In genomic region chr1:171485375-171486047, GRCh38 we compare ENCODE assay signal across 8 cellular contexts. TPM values are rescaled to one million over a fixed set of nuclear protein-coding genes. Genes with fewer than 3 reads are reported as not detected.
A peak's percentile ranks its signal among the peaks of the same experiment; 100 is the strongest.
DNase-seq lines count a peak whose midpoint lies in the region; ATAC-seq, FAIRE-seq and TF ChIP-seq lines count a peak whose summit lies in the region.

PRRC2C (plus strand) TSS chr1:171485530; CDS start chr1:171512089, 26,559 bp downstream.

- peak; percentile 95 for DNase-seq in NCI-H1105 (lab: John Stamatoyannopoulos, UW)
- DNase-seq in activated naive CD8-positive, alpha-beta T cell treated with anti-CD3 and anti-CD28 coated beads, Interleukin-2, amount 50 U/mL, for 16 hours (ENCODE audit: low read depth, low spot score) = peak; percentile 84
- DNase-seq in Right ventricle myocardium inferior (ENCODE audit: missing footprints) = peak; percentile 98
- DNase-seq in pancreas = peak; percentile 95 to 98 (median 97)
- peak; percentile 96 for DNase-seq in tibial nerve (ENCODE audit: low spot score in 2 of 2)

- H3K27ac ChIP-seq in SU-DHL-6 (ENCODE audit: low read depth, low read length) (peak within 1 kb of the TSS; percentile 82), pancreas (peak within 1 kb of the TSS; percentile 89 to 99 (median 96)), tibial nerve (peak within 1 kb of the TSS; percentile 97 to 100 (median 98))

- H3K9me3 ChIP-seq in SU-DHL-6 (ENCODE audit: insufficient read depth, low read length) = no peaks in the 10 kb centered on the region
- no peaks in the 10 kb centered on the region for H3K9me3 ChIP-seq in pancreas
- no peaks in the 10 kb centered on the region for H3K9me3 ChIP-seq in tibial nerve

- peak within 1 kb of the TSS; percentile 89 for H3K4me3 ChIP-seq in SU-DHL-6 (ENCODE audit: insufficient read depth, low read length, poor library complexity, severe bottlenecking)
- H3K4me3 ChIP-seq in pancreas = peak within 1 kb of the TSS; percentile 70 to 98 (median 88)
- peak within 1 kb of the TSS; percentile 57 to 98 (median 86) for H3K4me3 ChIP-seq in tibial nerve

- WGBS in pancreas, 2 donors = 0% methylated on average over 50 of the region's 50 CpGs
- WGBS in tibial nerve, 2 donors = 0 to 1% methylated on average over 48 to 50 of the region's 50 CpGs

- H4K20me1 ChIP-seq in SU-DHL-6 (ENCODE audit: low read depth, low read length) = peaks cover 42% of the 10 kb centered on the region

- ATAC-seq in HG02623 (IDR thresholded peaks at IDR 0.05; ENCODE audit: unreplicated experiment) (peak; percentile 96), Right ventricle myocardium inferior (peak; percentile 99), pancreas (peak; percentile 97 to 99 (median 98))

- H2AFZ ChIP-seq in SU-DHL-6 (ENCODE audit: low read depth, low read length, severe bottlenecking) = peak within 1 kb of the TSS; percentile 74

- intact Hi-C loops in Right ventricle myocardium inferior (cut with DNase I) = no loop called here
- intact Hi-C loops in pancreas (cut with DNase I) = no loop called here

- peaks cover 3% of the 10 kb centered on the region; the same call in 1 of the 2 replicates for H3K36me3 ChIP-seq in SU-DHL-6 (ENCODE audit: low read length)
- no peaks in the 10 kb centered on the region for H3K36me3 ChIP-seq in pancreas
- H3K36me3 ChIP-seq in tibial nerve = peaks cover 0 to 4% (median 0%) of the 10 kb centered on the region in 3 donors

- H3F3A ChIP-seq in SU-DHL-6 (ENCODE audit: insufficient read depth) = peaks cover 4% of the 10 kb centered on the region

- peaks cover 52% of the 10 kb centered on the region for H3K79me2 ChIP-seq in SU-DHL-6 (ENCODE audit: insufficient read depth, low read length)

- H3K4me2 ChIP-seq in SU-DHL-6 (ENCODE audit: low read depth, low read length, poor library complexity, severe bottlenecking) = peak within 1 kb of the TSS; percentile 90

- H3K4me1 ChIP-seq in pancreas = peaks cover 20 to 37% (median 29%) of the 10 kb centered on the region in 3 donors
- peaks cover 0 to 46% (median 17%) of the 10 kb centered on the region in 4 donors for H3K4me1 ChIP-seq in tibial nerve

- FAIRE-seq in pancreas (lab: Jason Lieb, UNC) = peak; percentile 97

- TF ChIP-seq CTCF in SU-DHL-6 (IDR thresholded peaks at IDR 0.05; ENCODE audit: insufficient read depth, low read length, poor library complexity, severe bottlenecking) (no peak), pancreas (IDR thresholded peaks at IDR 0.05) (peak; percentile 43 to 64 (median 46)), tibial nerve (IDR thresholded peaks at IDR 0.05) (peak; percentile 75 to 92 (median 78))

- H3K9me2 ChIP-seq in SU-DHL-6 (replicated peaks; ENCODE audit: insufficient read depth, low read length) = no peaks in the 10 kb centered on the region

- peak within 1 kb of the TSS; percentile 95 for H3K9ac ChIP-seq in SU-DHL-6 (ENCODE audit: low read length)

- TF ChIP-seq EP300 in tibial nerve (IDR thresholded peaks at IDR 0.05) = peak; percentile 92 to 98

- TF ChIP-seq POLR2A in GM10847 (IDR thresholded peaks at IDR 0.05; ENCODE audit: extremely low read depth, insufficient read length) = peak; percentile 54
- TF ChIP-seq POLR2A in tibial nerve (IDR thresholded peaks at IDR 0.05) = peak; percentile 84 to 89

- no peaks in the 10 kb centered on the region for H3K27me3 ChIP-seq in SU-DHL-6 (ENCODE audit: low read length)
- no peaks in the 10 kb centered on the region for H3K27me3 ChIP-seq in pancreas
- no peaks in the 10 kb centered on the region for H3K27me3 ChIP-seq in tibial nerve

RNA-seq across cellular contexts. Expression of gene PRRC2C, which starts in this region (rescaled TPM):
- total RNA-seq in Right ventricle myocardium inferior = 45.7 TPM
- 10 to 100 TPM; 45.8 to 82.3 (median 48.4) TPM for total RNA-seq in pancreas
- polyA plus RNA-seq in pancreas = 10 to 100 TPM; 22.4 to 59.1 TPM
- 10 to 100 TPM; 69.8 to 91.6 (median 80.2) TPM for total RNA-seq in tibial nerve

Comparison
In these comparisons a context has a peak if more than half of its experiments do, and no peak if none do; other contexts are left out.
1. Peak in every context shown above with its lines: DNase-seq, ATAC-seq, H3K4me3 ChIP-seq and H3K27ac ChIP-seq.